8 cellular contexts compared by ENCODE assay signal in the genomic region with DNA sequence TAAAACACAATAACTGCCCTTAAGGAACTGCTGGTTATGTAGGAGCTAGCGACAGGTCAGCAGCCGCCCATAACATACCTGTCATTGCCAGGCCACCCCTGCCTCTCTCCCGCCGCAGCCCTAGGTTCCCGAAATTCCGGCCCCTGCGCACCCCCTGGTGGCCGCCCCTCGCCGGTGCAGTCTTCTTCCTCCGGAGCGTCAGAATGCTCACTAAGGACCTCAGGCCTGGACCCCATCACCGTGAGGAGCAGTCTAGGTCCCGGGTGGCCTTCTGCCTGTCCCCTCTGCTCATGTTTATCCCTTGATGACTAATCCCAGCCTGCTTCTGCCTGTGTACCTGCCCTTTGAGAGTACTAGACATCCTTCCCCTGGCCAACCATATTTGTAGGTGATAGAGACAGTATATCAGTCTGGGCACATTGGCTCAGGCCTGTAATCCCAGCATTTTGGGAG.
DNase-seq lines count a peak whose midpoint lies in the region; ATAC-seq and TF ChIP-seq lines count a peak whose summit lies in the region.

No MANE protein-coding gene starts in this region.

- H3K36me3 ChIP-seq in naive thymus-derived CD4-positive, alpha-beta T cell (ENCODE audit: control insufficient read depth in 2 of 3, insufficient read depth in 3 of 3, low read length in 3 of 3), result no peaks in the 10 kb centered on the region

- no peaks in the 10 kb centered on the region for H3K36me3 Mint-ChIP-seq in endothelial cell (ENCODE audit: low read depth, unreplicated experiment)
- no peaks in the 10 kb centered on the region for H3K36me3 Mint-ChIP-seq in naive thymus-derived CD4-positive, alpha-beta T cell
- H3K36me3 Mint-ChIP-seq in stimulated activated effector memory CD8-positive, alpha-beta T cell treated with anti-CD3 and anti-CD28 coated beads, Interleukin-12 subunit alpha, Interleukin-12 subunit beta, amount 100 ng/mL, for 72 hours, result no peaks in the 10 kb centered on the region

- H3K27ac ChIP-seq in naive thymus-derived CD4-positive, alpha-beta T cell (ENCODE audit: low read depth, low read length), result no peak overlapping the region

- H3K9me3 ChIP-seq in naive thymus-derived CD4-positive, alpha-beta T cell (ENCODE audit: control insufficient read depth in 2 of 3, low read length in 3 of 3), result no peaks in the 10 kb centered on the region

- no peak overlapping the region for H3K4me3 Mint-ChIP-seq in endothelial cell (ENCODE audit: unreplicated experiment)
- H3K4me3 Mint-ChIP-seq in naive thymus-derived CD4-positive, alpha-beta T cell, result peak overlapping the region in 6 of 10 donors; percentile 25 to 64 (median 46)
- peak overlapping the region; percentile 32 for H3K4me3 Mint-ChIP-seq in stimulated activated effector memory CD8-positive, alpha-beta T cell treated with anti-CD3 and anti-CD28 coated beads, Interleukin-12 subunit alpha, Interleukin-12 subunit beta, amount 100 ng/mL, for 72 hours

- POLR2A ChIA-PET in naive thymus-derived CD4-positive, alpha-beta T cell (lab: Charles Lee), result no interaction called here

- TF ChIP-seq CTCF in endothelial cell (IDR thresholded peaks at IDR 0.05; ENCODE audit: unreplicated experiment), result peak; percentile 97

- peak; percentile 85 for ATAC-seq in HG03196 (IDR thresholded peaks at IDR 0.05; ENCODE audit: unreplicated experiment)
- peak; percentile 93 for ATAC-seq in naive thymus-derived CD4-positive, alpha-beta T cell
- peak; percentile 81 for ATAC-seq in stimulated activated effector memory CD8-positive, alpha-beta T cell treated with anti-CD3 and anti-CD28 coated beads, Interleukin-12 subunit alpha, Interleukin-12 subunit beta, amount 100 ng/mL, for 72 hours

- intact Hi-C loops in naive thymus-derived CD4-positive, alpha-beta T cell (cut with micrococcal nuclease), result loop anchor here (1.0 to 5.0 kb wide), 6 partner anchors 40 to 826 kb away; no protein-coding TSS in a partner anchor

- H3K4me1 Mint-ChIP-seq in endothelial cell (ENCODE audit: unreplicated experiment), result peaks cover 22% of the 10 kb centered on the region
- H3K4me1 Mint-ChIP-seq in naive thymus-derived CD4-positive, alpha-beta T cell, result peaks cover 0 to 7% (median 7%) of the 10 kb centered on the region in 7 donors
- H3K4me1 Mint-ChIP-seq in stimulated activated effector memory CD8-positive, alpha-beta T cell treated with anti-CD3 and anti-CD28 coated beads, Interleukin-12 subunit alpha, Interleukin-12 subunit beta, amount 100 ng/mL, for 72 hours, result peaks cover 8% of the 10 kb centered on the region

- peaks cover 0 to 3% of the 10 kb centered on the region in 2 donors for H3K4me1 ChIP-seq in naive thymus-derived CD4-positive, alpha-beta T cell (ENCODE audit: control insufficient read depth in 2 of 2, insufficient read depth in 2 of 2, low read length in 2 of 2)

- CTCF ChIA-PET in naive thymus-derived CD4-positive, alpha-beta T cell (lab: Charles Lee), result interaction anchor here (0.6 to 2.5 kb wide), 7 partner anchors 50 to 545 kb away, joined by 3 to 11 read pairs (median 4); no protein-coding TSS in a partner anchor

- no peak overlapping the region for H3K4me3 ChIP-seq in naive thymus-derived CD4-positive, alpha-beta T cell (ENCODE audit: low read length)

- H3K27ac Mint-ChIP-seq in endothelial cell (ENCODE audit: unreplicated experiment), result peak overlapping the region; percentile 24
- peak overlapping the region in 2 of 9 donors; percentile 46 to 63 for H3K27ac Mint-ChIP-seq in naive thymus-derived CD4-positive, alpha-beta T cell
- H3K27ac Mint-ChIP-seq in stimulated activated effector memory CD8-positive, alpha-beta T cell treated with anti-CD3 and anti-CD28 coated beads, Interleukin-12 subunit alpha, Interleukin-12 subunit beta, amount 100 ng/mL, for 72 hours, result no peak overlapping the region

- peak in 13 of 14 donors; percentile 7 to 82 (median 49) for DNase-seq in C1 segment of cervical spinal cord (lab: John Stamatoyannopoulos, UW)
- peak; percentile 67 for DNase-seq in GM19238 (ENCODE audit: insufficient read length, low spot score)
- DNase-seq in NCI-H774 (lab: John Stamatoyannopoulos, UW), result peak; percentile 43
- DNase-seq in activated CD8-positive, alpha-beta memory T cell treated with anti-CD3 and anti-CD28 coated beads for 1 hour (ENCODE audit: extremely low read depth in 1 of 2, low read depth in 1 of 2), result peak; percentile 50 to 71
- peak; percentile 92 for DNase-seq in endothelial cell (ENCODE audit: low spot score)
- peak; percentile 51 to 87 (median 71) for DNase-seq in naive thymus-derived CD4-positive, alpha-beta T cell
- DNase-seq in stimulated activated effector memory CD8-positive, alpha-beta T cell treated with anti-CD3 and anti-CD28 coated beads, Interleukin-12 subunit alpha, Interleukin-12 subunit beta, amount 100 ng/mL, for 72 hours (ENCODE audit: low spot score in 2 of 2), result peak; percentile 88 to 94

- H3K27me3 Mint-ChIP-seq in endothelial cell (ENCODE audit: unreplicated experiment), result peaks cover 6% of the 10 kb centered on the region
- peaks cover 0 to 24% (median 4%) of the 10 kb centered on the region in 5 donors for H3K27me3 Mint-ChIP-seq in naive thymus-derived CD4-positive, alpha-beta T cell

- no peaks in the 10 kb centered on the region for H3K27me3 ChIP-seq in naive thymus-derived CD4-positive, alpha-beta T cell (ENCODE audit: control insufficient read depth in 2 of 2, insufficient read depth in 2 of 2, low read length in 2 of 2)

- H3K9me3 Mint-ChIP-seq in endothelial cell (ENCODE audit: unreplicated experiment), result no peaks in the 10 kb centered on the region
- no peaks in the 10 kb centered on the region for H3K9me3 Mint-ChIP-seq in naive thymus-derived CD4-positive, alpha-beta T cell
- H3K9me3 Mint-ChIP-seq in stimulated activated effector memory CD8-positive, alpha-beta T cell treated with anti-CD3 and anti-CD28 coated beads, Interleukin-12 subunit alpha, Interleukin-12 subunit beta, amount 100 ng/mL, for 72 hours, result no peaks in the 10 kb centered on the region
